Comparison of ENCODE assay signal across 9 cellular contexts in the genomic region with DNA sequence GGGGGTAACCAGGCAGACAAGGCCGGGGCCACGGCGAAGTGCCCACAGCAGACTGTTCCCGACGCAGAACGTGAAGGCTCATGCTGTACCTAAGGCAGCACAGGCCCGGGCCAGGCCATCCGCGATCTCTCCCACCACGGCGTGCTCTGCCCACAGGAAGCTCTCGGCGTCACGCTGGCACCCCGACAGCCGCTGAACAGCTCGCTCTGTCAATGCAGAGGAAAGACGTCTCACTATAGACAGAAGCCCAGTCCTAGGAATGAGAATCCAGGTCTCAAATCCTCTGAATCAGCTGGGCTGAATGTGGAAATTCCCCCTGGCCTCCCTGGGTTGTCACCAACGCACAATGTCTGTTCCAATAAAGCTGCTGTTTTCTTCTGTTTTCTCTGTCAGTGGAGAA. TPM values are rescaled to one million over a fixed set of nuclear protein-coding genes. Genes with fewer than 3 reads are reported as not detected.
A peak's percentile ranks its signal among the peaks of the same experiment; 100 is the strongest.
DNase-seq lines count a peak whose midpoint lies in the region; ATAC-seq, FAIRE-seq and TF ChIP-seq lines count a peak whose summit lies in the region.
"Had no signal": no experiment of that assay in that cellular context is flagged by ENCODE, and none has a peak within 500 bp of the region (broad histone marks: within the 10 kb centered on the region; RNA-seq: fewer than 3 reads in every experiment).

No MANE protein-coding gene starts in this region.

- no peaks in the 10 kb centered on the region for H3K9me3 ChIP-seq in Caco-2
- H3K9me3 ChIP-seq in keratinocyte (ENCODE audit: control insufficient read depth, low read depth, low read length), result no peaks in the 10 kb centered on the region
- no peaks in the 10 kb centered on the region for H3K9me3 ChIP-seq in skeletal muscle satellite cell (replicated peaks; ENCODE audit: low read length)

- no peaks in the 10 kb centered on the region for H3K9me3 Mint-ChIP-seq in Caco-2 (ENCODE audit: unreplicated experiment)

- TF ChIP-seq CTCF in Caco-2 (IDR thresholded peaks at IDR 0.05; ENCODE audit: insufficient read depth in 1 of 2, low read depth in 1 of 2, low read length in 1 of 2, severe bottlenecking in 1 of 2, unreplicated experiment in 1 of 2) (no peak), keratinocyte (optimal IDR thresholded peaks at IDR 0.05 in 1 of 3, IDR thresholded peaks at IDR 0.05 in 1 of 3, conservative IDR thresholded peaks at IDR 0.05 in 1 of 3; ENCODE audit: extremely low read depth in 1 of 3, insufficient read depth in 2 of 3, low read length in 3 of 3) (no peak)

- POLR2A ChIA-PET in Caco-2 (lab: Charles Lee), result interaction anchor here (0.9 to 2.6 kb wide), 3 partner anchors 13 to 66 kb away, joined by 3 to 16 read pairs (median 3); no protein-coding TSS in a partner anchor

- H3K4me2 ChIP-seq in keratinocyte (ENCODE audit: control insufficient read depth, extremely low read depth, insufficient read depth, low read depth, low read length) (no peak overlapping the region), skeletal muscle satellite cell (ENCODE audit: low read length) (peak overlapping the region; percentile 75)

- no TSS peak for BruUV-seq in Caco-2 (replicated peaks; lab: Mats Ljungman, UMichigan)

- no peak overlapping the region for H3K9ac ChIP-seq in keratinocyte (ENCODE audit: control insufficient read depth, extremely low read depth, insufficient read depth, low read length)
- peak overlapping the region; percentile 84 for H3K9ac ChIP-seq in skeletal muscle satellite cell (ENCODE audit: low read depth, low read length)

- peaks cover 61% of the 10 kb centered on the region for H3K36me3 Mint-ChIP-seq in Caco-2 (ENCODE audit: insufficient read depth, unreplicated experiment)

- peak overlapping the region; percentile 44 for H3K27ac Mint-ChIP-seq in Caco-2 (ENCODE audit: unreplicated experiment)

- no peak for DNase-seq in Caco-2
- peak; percentile 41 for DNase-seq in astrocyte of the hippocampus (ENCODE audit: low read depth, low spot score)
- DNase-seq in keratinocyte (ENCODE audit: low read depth, low spot score), result no peak
- no peak for DNase-seq in effector CD8-positive, alpha-beta T cell (lab: John Stamatoyannopoulos, UW)
- no peak for DNase-seq in stimulated activated CD8-positive, alpha-beta memory T cell treated with anti-CD3 and anti-CD28 coated beads, Interleukin-4, amount 100 ng/mL, for 48 hours
- DNase-seq in HPDE6-E6E7 (ENCODE audit: extremely low spot score), result no peak
- DNase-seq: NCI-H187 had no signal

- H3K4me1 ChIP-seq in Caco-2 (peaks cover 4% of the 10 kb centered on the region; the same call in 1 of the 2 replicates), keratinocyte (ENCODE audit: control insufficient read depth, extremely low read depth, insufficient read depth, low read length) (peaks cover 30% of the 10 kb centered on the region), skeletal muscle satellite cell (ENCODE audit: control insufficient read depth, insufficient read depth, low read length) (peaks cover 66% of the 10 kb centered on the region)

- H4K20me1 ChIP-seq in keratinocyte (ENCODE audit: control insufficient read depth, extremely low read depth, insufficient read depth, low read length), result no peaks in the 10 kb centered on the region

- H3K27me3 ChIP-seq in Caco-2 (replicated peaks; ENCODE audit: control insufficient read depth, insufficient read depth, low read length) (no peaks in the 10 kb centered on the region), keratinocyte (ENCODE audit: control insufficient read depth, extremely low read depth, insufficient read depth, low read length) (no peaks in the 10 kb centered on the region), skeletal muscle satellite cell (ENCODE audit: control insufficient read depth, insufficient read depth, low read length) (no peaks in the 10 kb centered on the region)

- dilution Hi-C loops in keratinocyte (cut with MboI; ENCODE audit: extremely low pct_ligation_motif_present, low sequenced_read_pairs), result loop anchor here (5.0 kb wide), 2 partner anchors 51 to 64 kb away; no protein-coding TSS in a partner anchor

- H2AFZ ChIP-seq in keratinocyte (ENCODE audit: control insufficient read depth, low read length), result no peak overlapping the region

- no peaks in the 10 kb centered on the region for H3K9me1 ChIP-seq in keratinocyte (ENCODE audit: control insufficient read depth, extremely low read depth, insufficient read depth, low read length)

- H3K4me3 Mint-ChIP-seq in Caco-2 (ENCODE audit: unreplicated experiment), result no peak overlapping the region

- no peaks in the 10 kb centered on the region for H3K27me3 Mint-ChIP-seq in Caco-2 (ENCODE audit: insufficient read depth, unreplicated experiment)

- no peaks in the 10 kb centered on the region for H3K79me2 ChIP-seq in keratinocyte (ENCODE audit: control insufficient read depth, insufficient read depth, low read length)

- no peak for FAIRE-seq in keratinocyte (lab: Jason Lieb, UNC)

- no peak for ATAC-seq in GM21529 (IDR thresholded peaks at IDR 0.05; ENCODE audit: unreplicated experiment)

- H3K4me3 ChIP-seq in Caco-2 (ENCODE audit: low read depth, low read length) (no peak overlapping the region), keratinocyte (ENCODE audit: control insufficient read depth in 2 of 3, extremely low read depth in 1 of 3, insufficient read depth in 2 of 3, low read depth in 1 of 3, low read length in 3 of 3) (no peak overlapping the region), skeletal muscle satellite cell (ENCODE audit: low read length) (peak overlapping the region; percentile 39)

- peak overlapping the region; percentile 38 for H3K27ac ChIP-seq in keratinocyte (ENCODE audit: control insufficient read depth, insufficient read depth, low read length)

- no peaks in the 10 kb centered on the region for H3K4me1 Mint-ChIP-seq in Caco-2 (ENCODE audit: low read depth, unreplicated experiment)

- CTCF ChIA-PET in Caco-2 (lab: Charles Lee), result interaction anchor here (0.5 to 2.7 kb wide), 19 partner anchors 13 to 133 kb away, joined by 3 to 40 read pairs (median 4); a partner anchor contains a TSS

- intact Hi-C loops in Caco-2 (cut with micrococcal nuclease; ENCODE audit: unreplicated experiment), result no loop called here

- peaks cover 2% of the 10 kb centered on the region for H3K36me3 ChIP-seq in Caco-2 (ENCODE audit: control insufficient read depth, insufficient read depth, low read length)
- H3K36me3 ChIP-seq in keratinocyte (ENCODE audit: control insufficient read depth in 2 of 2, extremely low read depth in 1 of 2, insufficient read depth in 2 of 2, low read length in 2 of 2), result peaks cover 11 to 13% of the 10 kb centered on the region in 2 experiments
- H3K36me3 ChIP-seq in skeletal muscle satellite cell (ENCODE audit: insufficient read depth, low read length), result peaks cover 17% of the 10 kb centered on the region

RNA-seq across cellular contexts. Expression of a gene that starts 21.4 kb away (rescaled TPM):
- total RNA-seq in Caco-2 (2022), result 36.3 and 38.4 TPM in 2 replicates
- polyA plus RNA-seq in keratinocyte, result 17.3 to 29.8 TPM (median 23.2 TPM) in 3 replicates
- polyA plus RNA-seq in keratinocyte (2011; ENCODE audit: low read depth), result 7.0 TPM
- 7.6 and 12.1 TPM in 2 replicates for polyA plus RNA-seq in keratinocyte (2011; cell fraction: cytosol; rRNA removed)
- polyA plus RNA-seq in keratinocyte (2011; cell fraction: nucleus; rRNA removed), result 74.3 and 95.0 TPM in 2 replicates
- polyA plus RNA-seq in keratinocyte (2012; ENCODE audit: low replicate concordance), result 7.5 and 8.7 TPM in 2 replicates
- 9.5 to 29.1 TPM (median 15.6 TPM) in 3 replicates for polyA minus RNA-seq in keratinocyte
- 11.1 TPM for polyA minus RNA-seq in keratinocyte (2011; cell fraction: cytosol; rRNA and poly(A)+ RNA removed)
- 6.6 and 10.3 TPM in 2 replicates for polyA minus RNA-seq in keratinocyte (2011; cell fraction: nucleus; rRNA and poly(A)+ RNA removed)
- 48.2 and 205 TPM in 2 replicates for total RNA-seq in skeletal muscle satellite cell (2012; rRNA removed)

RNA-seq across cellular contexts. Expression of a gene that starts 40.6 kb away (rescaled TPM):
- 59.9 and 63.8 TPM in 2 replicates for total RNA-seq in Caco-2 (2022)
- 0.93 to 1.5 TPM (median 0.96 TPM) in 3 replicates for polyA plus RNA-seq in keratinocyte
- polyA plus RNA-seq in keratinocyte (2011; ENCODE audit: low read depth), result not detected
- 0.50 and 1.1 TPM in 2 replicates for polyA plus RNA-seq in keratinocyte (2011; cell fraction: cytosol; rRNA removed)
- polyA plus RNA-seq in keratinocyte (2011; cell fraction: nucleus; rRNA removed), result 1.3 and 2.0 TPM in 2 replicates
- 0.66 and 1.7 TPM in 2 replicates for polyA plus RNA-seq in keratinocyte (2012; ENCODE audit: low replicate concordance)
- 0.45 to 1.0 TPM (median 0.46 TPM) in 3 replicates for polyA minus RNA-seq in keratinocyte
- polyA minus RNA-seq in keratinocyte (2011; cell fraction: cytosol; rRNA and poly(A)+ RNA removed), result 2.3 TPM
- 0.95 and 1.0 TPM in 2 replicates for polyA minus RNA-seq in keratinocyte (2011; cell fraction: nucleus; rRNA and poly(A)+ RNA removed)
- total RNA-seq in skeletal muscle satellite cell (2012; rRNA removed), result not detected in 2 replicates

RNA-seq across cellular contexts. Expression of a gene that starts 46.4 kb away (rescaled TPM):
- total RNA-seq in Caco-2 (2022), result 26.2 and 32.1 TPM in 2 replicates
- 5.6 to 6.3 TPM (median 5.8 TPM) in 3 replicates for polyA plus RNA-seq in keratinocyte
- 3.0 TPM for polyA plus RNA-seq in keratinocyte (2011; ENCODE audit: low read depth)
- polyA plus RNA-seq in keratinocyte (2011; cell fraction: cytosol; rRNA removed), result 2.6 and 2.9 TPM in 2 replicates
- polyA plus RNA-seq in keratinocyte (2011; cell fraction: nucleus; rRNA removed), result 12.9 and 15.0 TPM in 2 replicates
- polyA plus RNA-seq in keratinocyte (2012; ENCODE audit: low replicate concordance), result 4.0 and 5.3 TPM in 2 replicates
- 9.7 to 12.1 TPM (median 11.0 TPM) in 3 replicates for polyA minus RNA-seq in keratinocyte
- 4.0 TPM for polyA minus RNA-seq in keratinocyte (2011; cell fraction: cytosol; rRNA and poly(A)+ RNA removed)
- polyA minus RNA-seq in keratinocyte (2011; cell fraction: nucleus; rRNA and poly(A)+ RNA removed), result 8.7 and 15.7 TPM in 2 replicates
- 7.6 and 9.6 TPM in 2 replicates for total RNA-seq in skeletal muscle satellite cell (2012; rRNA removed)

RNA-seq across cellular contexts. Expression of a gene that starts 46.5 kb away (rescaled TPM):
- 147 and 167 TPM in 2 replicates for total RNA-seq in Caco-2 (2022)
- 70.5 to 79.7 TPM (median 74.9 TPM) in 3 replicates for polyA plus RNA-seq in keratinocyte
- 106 TPM for polyA plus RNA-seq in keratinocyte (2011; ENCODE audit: low read depth)
- 58.5 and 69.8 TPM in 2 replicates for polyA plus RNA-seq in keratinocyte (2011; cell fraction: cytosol; rRNA removed)
- polyA plus RNA-seq in keratinocyte (2011; cell fraction: nucleus; rRNA removed), result 81.6 and 93.6 TPM in 2 replicates
- 38.9 and 51.3 TPM in 2 replicates for polyA plus RNA-seq in keratinocyte (2012; ENCODE audit: low replicate concordance)
- 29.1 to 98.7 TPM (median 89.5 TPM) in 3 replicates for polyA minus RNA-seq in keratinocyte
- 31.5 TPM for polyA minus RNA-seq in keratinocyte (2011; cell fraction: cytosol; rRNA and poly(A)+ RNA removed)
- polyA minus RNA-seq in keratinocyte (2011; cell fraction: nucleus; rRNA and poly(A)+ RNA removed), result 19.7 and 33.0 TPM in 2 replicates
- total RNA-seq in skeletal muscle satellite cell (2012; rRNA removed), result 10.6 and 12.2 TPM in 2 replicates

RNA-seq across cellular contexts. Expression of a gene that starts 58.8 kb away (rescaled TPM):
- total RNA-seq in Caco-2 (2022), result 24.8 and 26.6 TPM in 2 replicates
- polyA plus RNA-seq in keratinocyte, result 4.2 to 9.5 TPM (median 7.3 TPM) in 3 replicates
- 3.9 TPM for polyA plus RNA-seq in keratinocyte (2011; ENCODE audit: low read depth)
- polyA plus RNA-seq in keratinocyte (2011; cell fraction: cytosol; rRNA removed), result 2.9 and 6.2 TPM in 2 replicates
- 21.5 and 27.0 TPM in 2 replicates for polyA plus RNA-seq in keratinocyte (2011; cell fraction: nucleus; rRNA removed)
- 8.9 and 15.4 TPM in 2 replicates for polyA plus RNA-seq in keratinocyte (2012; ENCODE audit: low replicate concordance)
- 7.7 to 21.7 TPM (median 11.9 TPM) in 3 replicates for polyA minus RNA-seq in keratinocyte
- 19.6 TPM for polyA minus RNA-seq in keratinocyte (2011; cell fraction: cytosol; rRNA and poly(A)+ RNA removed)
- 30.9 and 37.2 TPM in 2 replicates for polyA minus RNA-seq in keratinocyte (2011; cell fraction: nucleus; rRNA and poly(A)+ RNA removed)
- total RNA-seq in skeletal muscle satellite cell (2012; rRNA removed), result 28.4 and 35.2 TPM in 2 replicates
